ENCODE assay signal across 8 cellular contexts in the genomic region with DNA sequence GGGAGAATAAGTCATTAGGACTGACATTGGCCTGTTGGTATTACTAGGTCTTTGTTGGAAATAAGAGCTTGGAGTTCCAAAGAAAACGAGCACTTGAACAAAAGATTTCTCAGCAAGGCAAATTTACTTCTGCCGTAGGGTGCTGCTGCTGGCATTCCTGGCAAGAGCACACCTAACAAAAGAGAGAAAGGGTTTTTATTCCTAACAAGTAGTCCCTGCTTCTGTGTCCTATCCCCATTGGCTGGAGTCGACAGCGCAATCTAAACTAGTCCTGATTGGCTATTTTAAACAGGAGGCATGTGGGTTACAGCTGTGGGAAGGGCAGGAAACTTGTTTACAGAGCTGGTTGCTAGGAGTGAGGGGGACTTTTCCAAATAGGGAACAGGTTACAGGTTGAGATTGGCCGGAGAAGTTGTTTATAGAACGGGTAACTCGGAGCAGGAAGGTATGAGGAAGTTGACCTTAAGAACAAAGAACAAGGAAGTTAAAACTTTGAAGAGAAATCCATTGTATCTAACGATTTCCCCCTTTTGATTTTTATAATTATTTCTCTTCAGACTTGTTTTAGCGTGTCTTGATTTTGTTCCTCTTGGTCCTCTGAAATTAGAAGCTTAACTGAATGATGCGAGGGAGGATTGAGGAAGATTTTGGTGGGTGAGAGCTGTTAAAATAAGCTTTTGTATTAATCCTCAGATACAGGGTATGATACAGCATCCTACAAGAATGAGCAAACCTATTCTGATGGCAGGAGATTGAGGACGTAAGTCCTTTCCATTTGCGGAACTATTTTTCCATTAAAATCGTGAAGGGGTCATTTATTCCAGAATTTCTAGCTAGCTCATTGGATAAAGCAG. TPM values are rescaled to one million over a fixed set of nuclear protein-coding genes. Genes with fewer than 3 reads are reported as not detected.
A peak's percentile ranks its signal among the peaks of the same experiment; 100 is the strongest.
DNase-seq lines count a peak whose midpoint lies in the region; ATAC-seq and TF ChIP-seq lines count a peak whose summit lies in the region.

No MANE protein-coding gene starts in this region.

- H3K9me2 ChIP-seq in SU-DHL-6 (replicated peaks; ENCODE audit: insufficient read depth, low read length) = no peaks in the 10 kb centered on the region

- H3K27ac Mint-ChIP-seq in activated naive CD4-positive, alpha-beta T cell treated with anti-CD3 and anti-CD28 coated beads, Interleukin-2, amount 10 ng/mL, durations not matched to agents 7 days and 5 days = peak overlapping the region; percentile 83
- H3K27ac Mint-ChIP-seq in stimulated activated memory B cell treated with anti-CD40 and anti-IgM and Interleukin-4, amounts not matched to agents 10 μg/mL and 1 μg/mL and 100 μg/mL, for 72 hours = peak overlapping the region; percentile 100

- H3K79me2 ChIP-seq in SU-DHL-6 (ENCODE audit: insufficient read depth, low read length) = peaks cover 91% of the 10 kb centered on the region

- H3K36me3 ChIP-seq in SU-DHL-6 (ENCODE audit: low read length) = peaks cover 74% of the 10 kb centered on the region

- peaks cover 50% of the 10 kb centered on the region for H4K20me1 ChIP-seq in SU-DHL-6 (ENCODE audit: low read depth, low read length)

- H3K9me3 Mint-ChIP-seq in activated naive CD4-positive, alpha-beta T cell treated with anti-CD3 and anti-CD28 coated beads, Interleukin-2, amount 10 ng/mL, durations not matched to agents 7 days and 5 days = peaks cover 66% of the 10 kb centered on the region
- peaks cover 29% of the 10 kb centered on the region for H3K9me3 Mint-ChIP-seq in stimulated activated memory B cell treated with anti-CD40 and anti-IgM and Interleukin-4, amounts not matched to agents 10 μg/mL and 1 μg/mL and 100 μg/mL, for 72 hours

- H3K9me3 ChIP-seq in SU-DHL-6 (ENCODE audit: insufficient read depth, low read length) = peaks cover 4% of the 10 kb centered on the region; the same call in 1 of the 2 replicates

- peak overlapping the region; percentile 79 for H3K4me2 ChIP-seq in SU-DHL-6 (ENCODE audit: low read depth, low read length, poor library complexity, severe bottlenecking)

- no peak for ATAC-seq in stimulated activated memory B cell treated with anti-CD40 and anti-IgM and Interleukin-4, amounts not matched to agents 10 μg/mL and 1 μg/mL and 100 μg/mL, for 72 hours

- DNase-seq in activated naive CD4-positive, alpha-beta T cell treated with anti-CD3 and anti-CD28 coated beads, Interleukin-2, amount 10 ng/mL, durations not matched to agents 7 days and 5 days = no peak
- no peak for DNase-seq in activated naive CD4-positive, alpha-beta T cell treated with anti-CD3 and anti-CD28 coated beads, Interleukin-2, amount 50 U/mL, for 16 hours
- DNase-seq in fibroblast of the aortic adventitia (ENCODE audit: low read depth) (no peak), nucleus accumbens (lab: John Stamatoyannopoulos, UW) (no peak), NCI-H2227 treated with DMSO at 0.1 percent for 48 hours (lab: John Stamatoyannopoulos, UW) (no peak), NCI-H2171 (lab: John Stamatoyannopoulos, UW) (no peak)

- H3K4me1 Mint-ChIP-seq in activated naive CD4-positive, alpha-beta T cell treated with anti-CD3 and anti-CD28 coated beads, Interleukin-2, amount 10 ng/mL, durations not matched to agents 7 days and 5 days = peaks cover 68% of the 10 kb centered on the region
- peaks cover 74% of the 10 kb centered on the region for H3K4me1 Mint-ChIP-seq in stimulated activated memory B cell treated with anti-CD40 and anti-IgM and Interleukin-4, amounts not matched to agents 10 μg/mL and 1 μg/mL and 100 μg/mL, for 72 hours

- H3K9ac ChIP-seq in SU-DHL-6 (ENCODE audit: low read length) = peak overlapping the region; percentile 95

- H2AFZ ChIP-seq in SU-DHL-6 (ENCODE audit: low read depth, low read length, severe bottlenecking) = no peak overlapping the region

- H3K4me3 Mint-ChIP-seq in activated naive CD4-positive, alpha-beta T cell treated with anti-CD3 and anti-CD28 coated beads, Interleukin-2, amount 10 ng/mL, durations not matched to agents 7 days and 5 days = peak overlapping the region; percentile 99
- H3K4me3 Mint-ChIP-seq in stimulated activated memory B cell treated with anti-CD40 and anti-IgM and Interleukin-4, amounts not matched to agents 10 μg/mL and 1 μg/mL and 100 μg/mL, for 72 hours = peak overlapping the region; percentile 97

- CTCF ChIA-PET in activated naive CD4-positive, alpha-beta T cell treated with anti-CD3 and anti-CD28 coated beads, Interleukin-2, amount 10 ng/mL, durations not matched to agents 7 days and 5 days (lab: Charles Lee) = interaction anchor here (1.4 kb wide), 1 partner anchor 64 kb away, joined by 3 read pairs; no protein-coding TSS in a partner anchor

- peaks cover 83% of the 10 kb centered on the region for H3F3A ChIP-seq in SU-DHL-6 (ENCODE audit: insufficient read depth)

- no peaks in the 10 kb centered on the region for H3K27me3 ChIP-seq in SU-DHL-6 (ENCODE audit: low read length)

- H3K27me3 Mint-ChIP-seq in activated naive CD4-positive, alpha-beta T cell treated with anti-CD3 and anti-CD28 coated beads, Interleukin-2, amount 10 ng/mL, durations not matched to agents 7 days and 5 days = no peaks in the 10 kb centered on the region
- no peaks in the 10 kb centered on the region for H3K27me3 Mint-ChIP-seq in stimulated activated memory B cell treated with anti-CD40 and anti-IgM and Interleukin-4, amounts not matched to agents 10 μg/mL and 1 μg/mL and 100 μg/mL, for 72 hours

- H3K36me3 Mint-ChIP-seq in activated naive CD4-positive, alpha-beta T cell treated with anti-CD3 and anti-CD28 coated beads, Interleukin-2, amount 10 ng/mL, durations not matched to agents 7 days and 5 days = peaks cover 88% of the 10 kb centered on the region
- peaks cover 91% of the 10 kb centered on the region for H3K36me3 Mint-ChIP-seq in stimulated activated memory B cell treated with anti-CD40 and anti-IgM and Interleukin-4, amounts not matched to agents 10 μg/mL and 1 μg/mL and 100 μg/mL, for 72 hours

- peak overlapping the region; percentile 90 for H3K27ac ChIP-seq in SU-DHL-6 (ENCODE audit: low read depth, low read length)

- H3K4me3 ChIP-seq in SU-DHL-6 (ENCODE audit: insufficient read depth, low read length, poor library complexity, severe bottlenecking) = peak overlapping the region; percentile 97
- H3K4me3 ChIP-seq in fibroblast of the aortic adventitia (ENCODE audit: low read depth, low read length) = peak overlapping the region; percentile 98

- TF ChIP-seq CTCF in SU-DHL-6 (IDR thresholded peaks at IDR 0.05; ENCODE audit: insufficient read depth, low read length, poor library complexity, severe bottlenecking) = no peak
- no peak for TF ChIP-seq CTCF in fibroblast of the aortic adventitia (IDR thresholded peaks at IDR 0.05; ENCODE audit: insufficient read depth, low read length)

RNA-seq across cellular contexts. Expression of gene ZNFX1, which starts 3.4 kb away (rescaled TPM):
- total RNA-seq in fibroblast of the aortic adventitia (ENCODE audit: low replicate concordance) = 41.5 and 54.5 TPM in 2 replicates
